11 cellular contexts compared by ENCODE assay signal in genomic region chr3:172139528-172140276, GRCh38.
A peak's percentile ranks its signal among the peaks of the same experiment; 100 is the strongest.
DNase-seq lines count a peak whose midpoint lies in the region; ATAC-seq, FAIRE-seq and TF ChIP-seq lines count a peak whose summit lies in the region.
"Had no signal": no experiment of that assay in that cellular context is flagged by ENCODE, and none has a peak within 500 bp of the region (broad histone marks: within the 10 kb centered on the region; RNA-seq: fewer than 3 reads in every experiment).

No MANE protein-coding gene starts in this region.

- H2AFZ ChIP-seq in K562 (ENCODE audit: low read depth, low read length) (no peak overlapping the region), smooth muscle cell (ENCODE audit: low read depth) (no peak overlapping the region)

- no peaks in the 10 kb centered on the region for H3K27me3 ChIP-seq in K562 (ENCODE audit: control insufficient read depth in 2 of 2, insufficient read depth in 2 of 2, low read length in 2 of 2)
- no peaks in the 10 kb centered on the region for H3K27me3 ChIP-seq in liver (ENCODE audit: control insufficient read depth in 4 of 4, insufficient read depth in 4 of 4, low read length in 3 of 4)
- no peaks in the 10 kb centered on the region for H3K27me3 ChIP-seq in smooth muscle cell (ENCODE audit: low read depth)

- H3F3A ChIP-seq in smooth muscle cell (ENCODE audit: low read depth): peaks cover 71% of the 10 kb centered on the region

- peaks cover 2% of the 10 kb centered on the region; the same call in 1 of the 2 replicates for H3K27me3 Mint-ChIP-seq in HFFc6 (ENCODE audit: insufficient read depth)

- TF ChIP-seq EP300 in K562 (IDR thresholded peaks at IDR 0.05; ENCODE audit: low read length): no peak

- ATAC-seq in K562 (no peak), HG02763 (IDR thresholded peaks at IDR 0.05; ENCODE audit: unreplicated experiment) (no peak), HG03025 (IDR thresholded peaks at IDR 0.05; ENCODE audit: low FRiP score, unreplicated experiment) (no peak), GM18861 (IDR thresholded peaks at IDR 0.05; ENCODE audit: unreplicated experiment) (no peak)

- H3K9me3 ChIP-seq in K562 (replicated peaks; ENCODE audit: control insufficient read depth, insufficient read depth, low read depth, low read length): no peaks in the 10 kb centered on the region
- H3K9me3 ChIP-seq in liver (ENCODE audit: control insufficient read depth in 4 of 4, low read length in 3 of 4): no peaks in the 10 kb centered on the region
- no peaks in the 10 kb centered on the region for H3K9me3 ChIP-seq in smooth muscle cell (replicated peaks; ENCODE audit: low read depth)

- H3K4me2 ChIP-seq in K562 (ENCODE audit: insufficient read depth, low read length): no peak overlapping the region; the same call in 1 of the 2 replicates
- H3K4me2 ChIP-seq in smooth muscle cell: peak overlapping the region; percentile 78

- H4K20me1 ChIP-seq in K562 (replicated peaks; ENCODE audit: control insufficient read depth, insufficient read depth, low read length): no peaks in the 10 kb centered on the region
- peaks cover 98% of the 10 kb centered on the region for H4K20me1 ChIP-seq in smooth muscle cell (ENCODE audit: low read depth)

- in situ Hi-C loops in K562 (cut with MboI): no loop called here

- H3K4me3 Mint-ChIP-seq in HFFc6: peak overlapping the region; percentile 74
- H3K4me3 Mint-ChIP-seq: activated B cell treated with CpG ODN at 0.5 μM for 24 hours had no signal

- CTCF ChIA-PET in K562 (lab: Yijun Ruan, JAX; ENCODE audit: low intra/inter-chr PET ratio): no interaction called here

- H3K36me3 ChIP-seq in K562 (ENCODE audit: control insufficient read depth, insufficient read depth, low read length) (peaks cover 14% of the 10 kb centered on the region), liver (ENCODE audit: control insufficient read depth in 4 of 4, insufficient read depth in 3 of 4, low read depth in 1 of 4, low read length in 3 of 4) (peaks cover 0 to 1% (median 0%) of the 10 kb centered on the region in 4 donors), smooth muscle cell (ENCODE audit: low read depth) (no peaks in the 10 kb centered on the region)

- H3K9me3 Mint-ChIP-seq in HFFc6: peaks cover 20% of the 10 kb centered on the region
- H3K9me3 Mint-ChIP-seq: activated B cell treated with CpG ODN at 0.5 μM for 24 hours had no signal

- intact Hi-C loops in K562 (cut with micrococcal nuclease): no loop called here

- WGBS in K562 (ENCODE audit: insufficient coverage, low coverage, missing lambda C conversion rate): 31% methylated on average over 3 of the region's 3 CpGs
- WGBS in liver: 59% methylated on average over 3 of the region's 3 CpGs
- 44% methylated on average over 3 of the region's 3 CpGs for WGBS in smooth muscle cell (ENCODE audit: low lambda C conversion rate)

- H3K79me2 ChIP-seq in K562 (ENCODE audit: control insufficient read depth, insufficient read depth, low read length): peaks cover 75% of the 10 kb centered on the region
- peaks cover 93% of the 10 kb centered on the region for H3K79me2 ChIP-seq in smooth muscle cell (ENCODE audit: low read depth)

- H3K4me1 Mint-ChIP-seq in HFFc6 (ENCODE audit: low read depth): peaks cover 90% of the 10 kb centered on the region

- TF ChIP-seq RAD21 in K562 (CRISPR knock-in tag; conservative IDR thresholded peaks at IDR 0.05 in 1 of 2, IDR thresholded peaks at IDR 0.05 in 1 of 2): no peak
- TF ChIP-seq RAD21 in liver (IDR thresholded peaks at IDR 0.05): no peak

- peaks cover 30% of the 10 kb centered on the region for H3K36me3 Mint-ChIP-seq in HFFc6 (ENCODE audit: low read depth)

- TF ChIP-seq CTCF in HFFc6 (IDR thresholded peaks at IDR 0.05): no peak
- TF ChIP-seq CTCF in K562 (IDR thresholded peaks at IDR 0.05 in 2 of 3, conservative IDR thresholded peaks at IDR 0.05 in 1 of 3; ENCODE audit: insufficient read depth in 2 of 3, low read depth in 1 of 3, low read length in 3 of 3): no peak
- TF ChIP-seq CTCF in liver (IDR thresholded peaks at IDR 0.05; ENCODE audit: low read depth, low read length, missing input control): no peak
- no peak for TF ChIP-seq CTCF in smooth muscle cell (IDR thresholded peaks at IDR 0.05; ENCODE audit: borderline replicate concordance, insufficient read depth, poor library complexity, severe bottlenecking)

- H3K4me1 ChIP-seq in K562 (replicated peaks in 1 of 2; ENCODE audit: control insufficient read depth in 2 of 2, insufficient read depth in 2 of 2, low read length in 2 of 2) (peaks cover 2 to 59% of the 10 kb centered on the region in 2 experiments; a peak in 4 of 5 replicates), liver (ENCODE audit: control insufficient read depth in 4 of 4, insufficient read depth in 4 of 4, low read length in 3 of 4) (peaks cover 11 to 52% (median 25%) of the 10 kb centered on the region in 4 donors), smooth muscle cell (ENCODE audit: low read depth) (peaks cover 85% of the 10 kb centered on the region)

- peak overlapping the region; percentile 93 for H3K27ac Mint-ChIP-seq in HFFc6
- H3K27ac Mint-ChIP-seq: activated B cell treated with CpG ODN at 0.5 μM for 24 hours had no signal

- POLR2A ChIA-PET in K562 (lab: Yijun Ruan, JAX): interaction anchor here (0.5 to 2.1 kb wide), 7 partner anchors 11 to 370 kb away, joined by 3 to 8 read pairs (median 3); no protein-coding TSS in a partner anchor

- DNase-seq in HFFc6 (no peak), K562 (ENCODE audit: extremely low read depth in 1 of 4, low spot score in 3 of 4) (no peak), smooth muscle cell (lab: John Stamatoyannopoulos, UW; ENCODE audit: unreplicated experiment) (no peak), DMS79 treated with DMSO at 0.1 percent for 48 hours (lab: John Stamatoyannopoulos, UW) (no peak)
- DNase-seq: activated B cell treated with CpG ODN at 0.5 μM for 24 hours, activated gamma-delta T cell had no signal

- peak overlapping the region in 1 of 2 experiments; percentile 27; a peak in 3 of 4 replicates for H3K9ac ChIP-seq in K562 (ENCODE audit: insufficient read depth in 1 of 2, low read depth in 2 of 2, low read length in 2 of 2)
- H3K9ac ChIP-seq in liver (ENCODE audit: low read depth in 1 of 2, low read length in 2 of 2): peak overlapping the region in 1 of 2 donors; percentile 78
- H3K9ac ChIP-seq in smooth muscle cell (ENCODE audit: low read depth): peak overlapping the region; percentile 83

- H3K4me3 ChIP-seq in K562: no peak overlapping the region
- H3K4me3 ChIP-seq in liver (ENCODE audit: low read depth in 1 of 3, low read length in 3 of 3): no peak overlapping the region
- H3K4me3 ChIP-seq in smooth muscle cell: no peak overlapping the region

- H3K9me1 ChIP-seq in K562 (ENCODE audit: control insufficient read depth, insufficient read depth, low read length): peaks cover 3% of the 10 kb centered on the region

- BruUV-seq in K562 (replicated peaks; lab: Mats Ljungman, UMichigan): no TSS peak

- no peak for TF ChIP-seq POLR2A in K562 (conservative IDR thresholded peaks at IDR 0.05)

- H3K27ac ChIP-seq in K562 (ENCODE audit: extremely low read depth, low read depth, low read length): peak overlapping the region; percentile 68
- peak overlapping the region; percentile 91 to 95 for H3K27ac ChIP-seq in liver (ENCODE audit: low read depth in 1 of 2, low read length in 2 of 2)
- peak overlapping the region; percentile 99 for H3K27ac ChIP-seq in smooth muscle cell (ENCODE audit: low read depth)

- FAIRE-seq in K562 (lab: Jason Lieb, UNC): peak; percentile 35
- FAIRE-seq: D721Med had no signal

TF ChIP-seq in K562, 482 proteins besides CTCF, POLR2A, EP300 and RAD21 (continues in another document):
- TF ChIP-seq ZBTB9 (CRISPR knock-in tag; IDR thresholded peaks at IDR 0.05): no peak
- no peak for TF ChIP-seq NFXL1 (CRISPR knock-in tag; IDR thresholded peaks at IDR 0.05)
- no peak for TF ChIP-seq EGR1 (conservative IDR thresholded peaks at IDR 0.05)
- no peak for TF ChIP-seq ELF4 (CRISPR knock-in tag; IDR thresholded peaks at IDR 0.05)
- TF ChIP-seq NFE2 (IDR thresholded peaks at IDR 0.05; ENCODE audit: low read depth): peak; percentile 1; the same call in 1 of the 2 replicates

TF ChIP-seq in liver, 16 proteins besides CTCF, POLR2A, EP300 and RAD21:
- TF ChIP-seq YY1 (IDR thresholded peaks at IDR 0.05) (no peak), NR2F2 (IDR thresholded peaks at IDR 0.05) (peak; percentile 36), SP1 (IDR thresholded peaks at IDR 0.05) (no peak)
